Comparison of ENCODE assay signal across 32 cellular contexts in genomic region chr1:234288946-234289345, GRCh38.
"Had no signal": no experiment of that assay in that cellular context is flagged by ENCODE, and none has a peak within 500 bp of the region (broad histone marks: within the 10 kb centered on the region; RNA-seq: fewer than 3 reads in every experiment).

No MANE protein-coding gene starts in this region.

- H3K9me3 Mint-ChIP-seq: type B pancreatic cell had no signal

- H3K4me1 Mint-ChIP-seq: immature natural killer cell; mesothelial cell of epicardium; naive B cell; stimulated activated memory B cell treated with anti-CD40 and anti-IgM and Interleukin-4, amounts not matched to agents 10 μg/mL and 1 μg/mL and 100 μg/mL, for 72 hours; stimulated activated naive CD8-positive, alpha-beta T cell treated with anti-CD3 and anti-CD28 coated beads, Interleukin-15, amount 100 ng/mL, for 72 hours had no signal

- H3K27ac Mint-ChIP-seq: activated naive CD8-positive, alpha-beta T cell; activated T-cell treated with anti-CD3 and anti-CD28 coated beads, Interleukin-2, amount 50 U/mL, for 72 hours; immature natural killer cell; mesothelial cell of epicardium; naive B cell; nephron progenitor cell; progenitor cell of endocrine pancreas; stimulated activated memory B cell treated with anti-CD40 and anti-IgM and Interleukin-4, amounts not matched to agents 10 μg/mL and 1 μg/mL and 100 μg/mL, for 72 hours; T-helper 2 cell treated with Interferon-gamma antibody and Interleukin-4, amounts not matched to agents 5 μg/mL and 100 μg/mL, for 36 hours; type B pancreatic cell had no signal

- H3K9me3 ChIP-seq: ovary, uterus had no signal

- H3K4me3 Mint-ChIP-seq: activated naive CD8-positive, alpha-beta T cell; activated T-cell treated with anti-CD3 and anti-CD28 coated beads, Interleukin-2, amount 50 U/mL, for 72 hours; immature natural killer cell; mesothelial cell of epicardium; naive B cell; nephron progenitor cell; stimulated activated memory B cell treated with anti-CD40 and anti-IgM and Interleukin-4, amounts not matched to agents 10 μg/mL and 1 μg/mL and 100 μg/mL, for 72 hours; stimulated activated naive CD8-positive, alpha-beta T cell treated with anti-CD3 and anti-CD28 coated beads, Interleukin-15, amount 100 ng/mL, for 72 hours; T-helper 2 cell treated with Interferon-gamma antibody and Interleukin-4, amounts not matched to agents 5 μg/mL and 100 μg/mL, for 36 hours; type B pancreatic cell had no signal

- ATAC-seq: activated T-cell treated with anti-CD3 and anti-CD28 coated beads, Interleukin-2, amount 50 U/mL, for 72 hours; gastroesophageal sphincter; stimulated activated memory B cell treated with anti-CD40 and anti-IgM and Interleukin-4, amounts not matched to agents 10 μg/mL and 1 μg/mL and 100 μg/mL, for 72 hours; stimulated activated naive CD8-positive, alpha-beta T cell treated with anti-CD3 and anti-CD28 coated beads, Interleukin-15, amount 100 ng/mL, for 72 hours had no signal

- DNase-seq: activated CD4-positive, alpha-beta T cell treated with anti-CD3 and anti-CD28 coated beads for 4 hours; activated CD4-positive, alpha-beta T cell treated with anti-CD3 and anti-CD28 coated beads, Interleukin-2, amount 50 U/mL, for 4 hours; activated effector memory CD4-positive, alpha-beta T cell treated with Interleukin-2 at 50 U/mL for 16 hours; activated naive CD4-positive, alpha-beta T cell treated with Interleukin-2 at 50 U/mL for 16 hours; activated T-cell treated with anti-CD3 and anti-CD28 coated beads for 4 hours; activated T-cell treated with anti-CD3 and anti-CD28 coated beads, Interleukin-2, amount 50 U/mL, for 72 hours; anterior cingulate cortex; caudate nucleus; dorsolateral prefrontal cortex; effector memory CD4-positive, alpha-beta T cell; erythroblast; head of caudate nucleus; hippocampal formation; immature natural killer cell; naive B cell; nephron progenitor cell; ovary; sigmoid colon; stimulated activated CD4-positive, alpha-beta T cell treated with anti-CD3 and anti-CD28 coated beads, Interleukin-1b, Interleukin-23, amount 100 ng/mL, for 48 hours; stimulated activated CD4-positive, alpha-beta T cell treated with anti-CD3 and anti-CD28 coated beads, Interleukin-4, amount 100 ng/mL, for 4 hours; stimulated activated CD8-positive, alpha-beta memory T cell treated with anti-CD3 and anti-CD28 coated beads, Interleukin-4, amount 100 ng/mL, for 48 hours; stimulated activated naive CD8-positive, alpha-beta T cell treated with anti-CD3 and anti-CD28 coated beads, Interleukin-15, amount 100 ng/mL, for 72 hours; substantia nigra; uterus had no signal

- H3K4me3 ChIP-seq: dorsolateral prefrontal cortex, gastroesophageal sphincter, ovary, sigmoid colon, smooth muscle cell, uterus had no signal

- H3K27me3 Mint-ChIP-seq: stimulated activated naive CD8-positive, alpha-beta T cell treated with anti-CD3 and anti-CD28 coated beads, Interleukin-15, amount 100 ng/mL, for 72 hours had no signal

- H3K36me3 Mint-ChIP-seq: type B pancreatic cell had no signal
